In the genomic region with DNA sequence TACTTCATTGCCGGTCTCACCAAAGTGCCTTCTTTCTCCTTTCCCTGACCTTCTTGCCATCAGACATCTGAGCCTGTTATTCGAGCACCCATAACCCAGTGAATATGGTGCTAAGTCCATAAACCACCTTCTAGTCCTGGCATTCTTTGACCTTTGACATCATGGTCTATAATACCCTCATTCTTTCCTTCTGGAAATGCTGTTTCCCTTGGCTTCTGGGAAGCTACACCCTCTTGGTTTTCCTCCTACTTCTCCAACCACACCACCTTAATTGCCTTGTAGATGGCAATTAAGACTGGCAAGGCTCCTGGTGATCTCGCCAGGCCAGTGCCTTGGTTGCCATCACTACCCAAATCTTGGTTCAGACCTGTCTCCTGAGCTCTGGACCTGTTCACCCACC, we compare ENCODE assay signal across 15 cellular contexts. TPM values are rescaled to one million over a fixed set of nuclear protein-coding genes. Genes with fewer than 3 reads are reported as not detected.
A peak's percentile ranks its signal among the peaks of the same experiment; 100 is the strongest.
DNase-seq lines count a peak whose midpoint lies in the region; ATAC-seq and TF ChIP-seq lines count a peak whose summit lies in the region.
"Had no signal": no experiment of that assay in that cellular context is flagged by ENCODE, and none has a peak within 500 bp of the region (broad histone marks: within the 10 kb centered on the region; RNA-seq: fewer than 3 reads in every experiment).

No MANE protein-coding gene starts in this region.

- H3K27ac ChIP-seq in Peyer's patch = peak overlapping the region in 3 of 4 donors; percentile 42 to 76 (median 62)
- H3K27ac ChIP-seq in thoracic aorta = peak overlapping the region; percentile 68 to 84

- TF ChIP-seq CTCF in Peyer's patch (IDR thresholded peaks at IDR 0.05) (no peak), chondrocyte (IDR thresholded peaks at IDR 0.05) (no peak), mesothelial cell of epicardium (IDR thresholded peaks at IDR 0.05; ENCODE audit: unreplicated experiment) (no peak), thoracic aorta (IDR thresholded peaks at IDR 0.05) (no peak)

- H3K4me1 Mint-ChIP-seq in chondrocyte (ENCODE audit: low read depth) = peaks cover 70% of the 10 kb centered on the region
- peaks cover 39% of the 10 kb centered on the region for H3K4me1 Mint-ChIP-seq in mesothelial cell of epicardium

- H3K9me3 Mint-ChIP-seq in chondrocyte (ENCODE audit: low read depth) = no peaks in the 10 kb centered on the region
- no peaks in the 10 kb centered on the region for H3K9me3 Mint-ChIP-seq in mesothelial cell of epicardium
- H3K9me3 Mint-ChIP-seq: activated T-cell treated with anti-CD3 and anti-CD28 coated beads, Interleukin-2, amount 50 U/mL, for 4 hours; CD4-positive, alpha-beta memory T cell had no signal

- no peaks in the 10 kb centered on the region for H3K27me3 ChIP-seq in Peyer's patch
- H3K27me3 ChIP-seq in thoracic aorta (replicated peaks; ENCODE audit: insufficient read depth) = no peaks in the 10 kb centered on the region
- H3K27me3 ChIP-seq: MG63 had no signal

- no peaks in the 10 kb centered on the region for H3K36me3 ChIP-seq in Peyer's patch
- H3K36me3 ChIP-seq in thoracic aorta = no peaks in the 10 kb centered on the region
- H3K36me3 ChIP-seq: MG63 had no signal

- H3K4me3 ChIP-seq in Peyer's patch (no peak overlapping the region), thoracic aorta (no peak overlapping the region)
- H3K4me3 ChIP-seq: lower lobe of right lung, MG63 had no signal

- H3K36me3 Mint-ChIP-seq in chondrocyte (ENCODE audit: low read depth) (peaks cover 12% of the 10 kb centered on the region), mesothelial cell of epicardium (peaks cover 13% of the 10 kb centered on the region)

- H3K4me3 Mint-ChIP-seq in chondrocyte (ENCODE audit: unreplicated experiment) = no peak overlapping the region
- no peak overlapping the region for H3K4me3 Mint-ChIP-seq in mesothelial cell of epicardium
- H3K4me3 Mint-ChIP-seq: activated T-cell treated with anti-CD3 and anti-CD28 coated beads, Interleukin-2, amount 50 U/mL, for 4 hours; CD4-positive, alpha-beta memory T cell had no signal

- H3K27me3 Mint-ChIP-seq in chondrocyte (ENCODE audit: low read depth) (no peaks in the 10 kb centered on the region), mesothelial cell of epicardium (ENCODE audit: low read depth) (no peaks in the 10 kb centered on the region)
- H3K27me3 Mint-ChIP-seq: CD4-positive, alpha-beta memory T cell had no signal

- peak overlapping the region; percentile 99 for H3K27ac Mint-ChIP-seq in chondrocyte (ENCODE audit: unreplicated experiment)
- H3K27ac Mint-ChIP-seq in mesothelial cell of epicardium = peak overlapping the region; percentile 44

- H3K9me3 ChIP-seq in Peyer's patch (no peaks in the 10 kb centered on the region), thoracic aorta (no peaks in the 10 kb centered on the region)
- H3K9me3 ChIP-seq: lower lobe of right lung, MG63 had no signal

- H3K4me1 ChIP-seq in Peyer's patch = peaks cover 0 to 44% (median 3%) of the 10 kb centered on the region in 4 donors
- peaks cover 27 to 66% of the 10 kb centered on the region in 2 donors for H3K4me1 ChIP-seq in thoracic aorta (ENCODE audit: control insufficient read depth in 1 of 2, low read depth in 2 of 2)

- no peak for TF ChIP-seq POLR2A in Peyer's patch (IDR thresholded peaks at IDR 0.05)

- DNase-seq in Peyer's patch (no peak), chondrocyte (ENCODE audit: low spot score) (no peak), mesothelial cell of epicardium (ENCODE audit: low spot score in 2 of 2, unreplicated experiment in 2 of 2) (no peak), thoracic aorta (ENCODE audit: low spot score) (no peak), SHP77 (lab: John Stamatoyannopoulos, UW) (no peak)
- DNase-seq: activated CD4-positive, alpha-beta T cell treated with anti-CD3 and anti-CD28 coated beads for 48 hours; activated T-cell treated with anti-CD3 and anti-CD28 coated beads, Interleukin-2, amount 50 U/mL, for 4 hours; CD4-positive, alpha-beta memory T cell; cortex of kidney; lower lobe of right lung; NCI-H2081 treated with DMSO at 0.1 percent for 48 hours; NCI-H82 had no signal

- ATAC-seq in thoracic aorta (ENCODE audit: insufficient number of reproducible peaks, low FRiP score, low read depth) = no peak
- ATAC-seq in HG03025 (IDR thresholded peaks at IDR 0.05; ENCODE audit: low FRiP score, unreplicated experiment) = no peak
- no peak for ATAC-seq in HG02642 (IDR thresholded peaks at IDR 0.05; ENCODE audit: poor library complexity, unreplicated experiment)
- ATAC-seq: activated T-cell treated with anti-CD3 and anti-CD28 coated beads, Interleukin-2, amount 50 U/mL, for 4 hours; lower lobe of right lung had no signal

RNA-seq across cellular contexts. Expression of gene TRAK1, which starts 56.1 kb away (rescaled TPM):
- 100 to 1,000 TPM in 3 of 4 donors, 10 to 100 TPM in 1; 96.2 to 283 (median 125) TPM for total RNA-seq in Peyer's patch
- 38.1 to 53.7 TPM (median 51.2 TPM) in 3 replicates for total RNA-seq in chondrocyte
- 49.0 to 50.7 TPM (median 50.3 TPM) in 3 replicates for total RNA-seq in mesothelial cell of epicardium
- 10 to 100 TPM; 35.1 to 36.0 TPM for total RNA-seq in thoracic aorta
